Comparison of ENCODE assay signal across 14 cellular contexts in genomic region chr15:55250951-55251350, GRCh38. TPM values are rescaled to one million over a fixed set of nuclear protein-coding genes. Genes with fewer than 3 reads are reported as not detected.
A peak's percentile ranks its signal among the peaks of the same experiment; 100 is the strongest.
DNase-seq lines count a peak whose midpoint lies in the region; ATAC-seq and TF ChIP-seq lines count a peak whose summit lies in the region.
"Had no signal": no experiment of that assay in that cellular context is flagged by ENCODE, and none has a peak within 500 bp of the region (broad histone marks: within the 10 kb centered on the region; RNA-seq: fewer than 3 reads in every experiment).

No MANE protein-coding gene starts in this region.

- H3K4me3 Mint-ChIP-seq in T-cell, result peak overlapping the region in 1 of 3 donors; percentile 23
- H3K4me3 Mint-ChIP-seq: activated B cell treated with CpG ODN at 0.5 μM for 24 hours, GM23338 had no signal

- H3K9me3 ChIP-seq in cardiac muscle cell (ENCODE audit: low read depth), result no peaks in the 10 kb centered on the region
- no peaks in the 10 kb centered on the region for H3K9me3 ChIP-seq in left lung
- H3K9me3 ChIP-seq: testis had no signal

- peaks cover 15% of the 10 kb centered on the region for H3K36me3 Mint-ChIP-seq in T-cell

- TF ChIP-seq CTCF in cardiac muscle cell (IDR thresholded peaks at IDR 0.05; ENCODE audit: low read depth, low read length) (no peak), left lung (IDR thresholded peaks at IDR 0.05) (no peak)

- H3K4me3 ChIP-seq in cardiac muscle cell (no peak overlapping the region), left lung (no peak overlapping the region)
- H3K4me3 ChIP-seq: GM23338, testis had no signal

- no peaks in the 10 kb centered on the region for H3K9me3 Mint-ChIP-seq in T-cell
- H3K9me3 Mint-ChIP-seq: activated B cell treated with CpG ODN at 0.5 μM for 24 hours, GM23338, IgD-negative memory B cell had no signal

- H3K27me3 Mint-ChIP-seq in T-cell, result no peaks in the 10 kb centered on the region
- H3K27me3 Mint-ChIP-seq: activated B cell treated with CpG ODN at 0.5 μM for 24 hours, IgD-negative memory B cell, progenitor cell of endocrine pancreas had no signal

- peaks cover 25% of the 10 kb centered on the region for H3K4me1 ChIP-seq in cardiac muscle cell (ENCODE audit: low read depth)
- peaks cover 26 to 96% of the 10 kb centered on the region in 2 donors for H3K4me1 ChIP-seq in left lung
- H3K4me1 ChIP-seq: testis had no signal

- ATAC-seq in Right ventricle myocardium inferior (no peak), T-cell (replicated peaks in 1 of 4) (peak; percentile 59 to 85 (median 78)), left lung (no peak), HG02759 (IDR thresholded peaks at IDR 0.05; ENCODE audit: unreplicated experiment) (no peak)
- ATAC-seq: GM23338 had no signal

- H3K27me3 ChIP-seq in cardiac muscle cell (no peaks in the 10 kb centered on the region), left lung (no peaks in the 10 kb centered on the region)
- H3K27me3 ChIP-seq: testis had no signal

- H3K27ac ChIP-seq in cardiac muscle cell (peak overlapping the region; percentile 7), left lung (peak overlapping the region; percentile 58 to 88)
- H3K27ac ChIP-seq: RWPE1, testis had no signal

- POLR2A ChIA-PET in T-cell (lab: Charles Lee), result interaction anchor here (0.5 to 1.8 kb wide), 3 partner anchors 11 to 50 kb away, joined by 3 to 6 read pairs (median 5); no protein-coding TSS in a partner anchor

- intact Hi-C loops in Right ventricle myocardium inferior (cut with DNase I), result no loop called here
- intact Hi-C loops in left lung (cut with DNase I), result no loop called here

- H3K36me3 ChIP-seq in cardiac muscle cell (no peaks in the 10 kb centered on the region), left lung (no peaks in the 10 kb centered on the region)

- peak in 1 of 2 donors; percentile 13 for DNase-seq in cardiac muscle cell (ENCODE audit: low read depth in 1 of 2, low spot score in 1 of 2)
- DNase-seq in Right ventricle myocardium inferior (ENCODE audit: missing footprints), result no peak
- no peak for DNase-seq in T-cell
- no peak for DNase-seq in left lung
- no peak for DNase-seq in SW480 (ENCODE audit: low spot score)
- DNase-seq in GM19238 (ENCODE audit: insufficient read length, low spot score), result no peak
- DNase-seq in SHP77 (lab: John Stamatoyannopoulos, UW), result no peak
- DNase-seq: activated B cell treated with CpG ODN at 0.5 μM for 24 hours, testis had no signal

- H3K27ac Mint-ChIP-seq in T-cell, result peak overlapping the region; percentile 71 to 77
- H3K27ac Mint-ChIP-seq: activated B cell treated with CpG ODN at 0.5 μM for 24 hours, GM23338, progenitor cell of endocrine pancreas had no signal

- peaks cover 58 to 76% (median 68%) of the 10 kb centered on the region in 3 donors for H3K4me1 Mint-ChIP-seq in T-cell

- CTCF ChIA-PET in T-cell (lab: Charles Lee), result interaction anchor here (0.6 to 1.7 kb wide), 6 partner anchors 10 to 1863 kb away, joined by 3 to 10 read pairs (median 4); no protein-coding TSS in a partner anchor

RNA-seq across cellular contexts. Expression of gene RAB27A, which starts 38.7 kb away (rescaled TPM):
- total RNA-seq in cardiac muscle cell, result 5.3 and 7.7 TPM in 2 replicates
- polyA plus RNA-seq in cardiac muscle cell, result 11.9 and 15.2 TPM in 2 replicates
- total RNA-seq in Right ventricle myocardium inferior, result 6.1 TPM
- 10 to 100 TPM; 29.7 to 47.2 (median 35.2) TPM for total RNA-seq in T-cell
- 10 to 100 TPM; 58.1 to 85.7 TPM for total RNA-seq in left lung

RNA-seq across cellular contexts. Expression of gene RSL24D1, which starts 54.2 kb away (rescaled TPM):
- total RNA-seq in cardiac muscle cell (30.3 and 45.8 TPM in 2 replicates), Right ventricle myocardium inferior (41.0 TPM), T-cell (100 to 1,000 TPM in 3 of 5 donors, 10 to 100 TPM in 2; 88.9 to 133 (median 108) TPM), left lung (10 to 100 TPM; 43.5 to 55.1 TPM)
- 46.1 and 69.7 TPM in 2 replicates for polyA plus RNA-seq in cardiac muscle cell

Comparison
In these comparisons a context has a peak if more than half of its experiments do, and no peak if none do; other contexts are left out.
1. ATAC-seq: peak in T-cell (4 of 4); none in Right ventricle myocardium inferior (single experiment), left lung (single experiment) and HG02759 (single experiment).